ENCODE assay signal across 1 cellular context in the genomic region with DNA sequence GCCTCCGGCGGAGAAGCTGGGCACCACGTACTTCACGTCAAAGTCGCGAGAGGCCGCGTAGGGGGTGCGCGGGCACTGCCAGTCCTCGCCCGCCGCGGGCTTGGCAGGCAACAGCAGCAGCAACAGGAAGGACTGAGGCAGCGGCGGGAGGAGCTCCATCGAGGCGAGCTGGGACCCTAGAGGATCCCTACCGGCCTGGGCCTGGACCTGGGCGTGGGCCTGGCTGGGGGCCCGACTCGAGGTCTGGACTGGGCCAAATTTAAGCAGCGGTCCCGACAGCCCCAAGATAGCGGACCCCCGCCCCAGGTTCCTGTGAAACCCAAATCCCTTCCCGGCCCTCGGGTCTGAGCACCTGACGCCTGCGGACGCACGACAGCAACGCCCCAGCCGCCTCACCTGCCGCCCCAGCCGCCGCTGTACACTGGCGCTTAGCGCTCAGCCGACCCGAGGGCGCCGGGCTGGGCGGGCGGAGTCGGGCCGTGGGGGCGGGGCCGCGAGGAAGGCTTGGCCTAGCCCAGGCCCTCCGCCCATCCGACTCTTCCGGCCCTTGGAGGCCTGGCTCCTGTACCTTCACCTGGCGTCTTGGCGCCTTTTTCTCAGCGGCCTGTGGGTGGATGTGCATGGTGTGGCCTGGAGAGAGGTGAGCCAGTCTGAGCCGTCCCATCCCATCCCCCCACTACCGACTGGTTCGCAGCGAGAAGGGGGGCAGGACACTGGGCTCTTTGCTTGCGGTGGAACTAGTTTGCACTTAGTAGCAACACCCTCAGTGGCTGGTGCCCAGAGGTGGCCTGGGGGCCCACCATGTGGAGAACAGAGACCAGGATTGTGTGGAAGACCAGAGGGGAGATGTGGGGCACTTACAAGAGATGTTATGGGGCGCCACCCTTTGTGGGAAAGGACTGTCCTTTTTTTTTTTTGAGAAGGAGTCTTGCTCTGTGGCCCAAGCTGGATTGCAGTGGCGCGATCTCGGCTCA.
TF ChIP-seq lines count a peak whose summit lies in the region.

A gene (minus strand): TSS at position 423 of the 974 bp plus-strand sequence. CDS start 264 bp downstream, at position 159.

TF ChIP-seq in K562, 482 proteins besides CTCF, POLR2A, EP300 and RAD21 (continued from another document and continues in another):
- TF ChIP-seq, protein P1, sequence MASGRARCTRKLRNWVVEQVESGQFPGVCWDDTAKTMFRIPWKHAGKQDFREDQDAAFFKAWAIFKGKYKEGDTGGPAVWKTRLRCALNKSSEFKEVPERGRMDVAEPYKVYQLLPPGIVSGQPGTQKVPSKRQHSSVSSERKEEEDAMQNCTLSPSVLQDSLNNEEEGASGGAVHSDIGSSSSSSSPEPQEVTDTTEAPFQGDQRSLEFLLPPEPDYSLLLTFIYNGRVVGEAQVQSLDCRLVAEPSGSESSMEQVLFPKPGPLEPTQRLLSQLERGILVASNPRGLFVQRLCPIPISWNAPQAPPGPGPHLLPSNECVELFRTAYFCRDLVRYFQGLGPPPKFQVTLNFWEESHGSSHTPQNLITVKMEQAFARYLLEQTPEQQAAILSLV (tag; IDR thresholded peaks at IDR 0.05) = no peak
- peak; percentile 72; the same call in 1 of the 2 replicates for TF ChIP-seq KAT7 (CRISPR knock-in tag; IDR thresholded peaks at IDR 0.05; ENCODE audit: borderline replicate concordance)
- no peak for TF ChIP-seq ELF4 (CRISPR knock-in tag; IDR thresholded peaks at IDR 0.05)
- TF ChIP-seq, protein P2, sequence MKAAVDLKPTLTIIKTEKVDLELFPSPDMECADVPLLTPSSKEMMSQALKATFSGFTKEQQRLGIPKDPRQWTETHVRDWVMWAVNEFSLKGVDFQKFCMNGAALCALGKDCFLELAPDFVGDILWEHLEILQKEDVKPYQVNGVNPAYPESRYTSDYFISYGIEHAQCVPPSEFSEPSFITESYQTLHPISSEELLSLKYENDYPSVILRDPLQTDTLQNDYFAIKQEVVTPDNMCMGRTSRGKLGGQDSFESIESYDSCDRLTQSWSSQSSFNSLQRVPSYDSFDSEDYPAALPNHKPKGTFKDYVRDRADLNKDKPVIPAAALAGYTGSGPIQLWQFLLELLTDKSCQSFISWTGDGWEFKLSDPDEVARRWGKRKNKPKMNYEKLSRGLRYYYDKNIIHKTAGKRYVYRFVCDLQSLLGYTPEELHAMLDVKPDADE (conservative IDR thresholded peaks at IDR 0.05; ENCODE audit: control insufficient read depth, low read depth, low read length) = no peak
- no peak for TF ChIP-seq PRPF4 (IDR thresholded peaks at IDR 0.05; ENCODE audit: insufficient read depth, low read depth, low read length, poor library complexity, severe bottlenecking)
- peak; percentile 37 for TF ChIP-seq MYC (IDR thresholded peaks at IDR 0.05; ENCODE audit: low read depth, low read length)
- TF ChIP-seq MYC (CRISPR knock-in tag; IDR thresholded peaks at IDR 0.05; ENCODE audit: borderline replicate concordance, low read depth) = no peak
- TF ChIP-seq, protein P3, sequence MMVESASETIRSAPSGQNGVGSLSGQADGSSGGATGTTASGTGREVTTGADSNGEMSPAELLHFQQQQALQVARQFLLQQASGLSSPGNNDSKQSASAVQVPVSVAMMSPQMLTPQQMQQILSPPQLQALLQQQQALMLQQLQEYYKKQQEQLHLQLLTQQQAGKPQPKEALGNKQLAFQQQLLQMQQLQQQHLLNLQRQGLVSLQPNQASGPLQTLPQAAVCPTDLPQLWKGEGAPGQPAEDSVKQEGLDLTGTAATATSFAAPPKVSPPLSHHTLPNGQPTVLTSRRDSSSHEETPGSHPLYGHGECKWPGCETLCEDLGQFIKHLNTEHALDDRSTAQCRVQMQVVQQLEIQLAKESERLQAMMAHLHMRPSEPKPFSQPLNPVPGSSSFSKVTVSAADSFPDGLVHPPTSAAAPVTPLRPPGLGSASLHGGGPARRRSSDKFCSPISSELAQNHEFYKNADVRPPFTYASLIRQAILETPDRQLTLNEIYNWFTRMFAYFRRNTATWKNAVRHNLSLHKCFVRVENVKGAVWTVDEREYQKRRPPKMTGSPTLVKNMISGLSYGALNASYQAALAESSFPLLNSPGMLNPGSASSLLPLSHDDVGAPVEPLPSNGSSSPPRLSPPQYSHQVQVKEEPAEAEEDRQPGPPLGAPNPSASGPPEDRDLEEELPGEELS (CRISPR knock-in tag; IDR thresholded peaks at IDR 0.05; ENCODE audit: borderline replicate concordance) = no peak
- TF ChIP-seq, protein P4, sequence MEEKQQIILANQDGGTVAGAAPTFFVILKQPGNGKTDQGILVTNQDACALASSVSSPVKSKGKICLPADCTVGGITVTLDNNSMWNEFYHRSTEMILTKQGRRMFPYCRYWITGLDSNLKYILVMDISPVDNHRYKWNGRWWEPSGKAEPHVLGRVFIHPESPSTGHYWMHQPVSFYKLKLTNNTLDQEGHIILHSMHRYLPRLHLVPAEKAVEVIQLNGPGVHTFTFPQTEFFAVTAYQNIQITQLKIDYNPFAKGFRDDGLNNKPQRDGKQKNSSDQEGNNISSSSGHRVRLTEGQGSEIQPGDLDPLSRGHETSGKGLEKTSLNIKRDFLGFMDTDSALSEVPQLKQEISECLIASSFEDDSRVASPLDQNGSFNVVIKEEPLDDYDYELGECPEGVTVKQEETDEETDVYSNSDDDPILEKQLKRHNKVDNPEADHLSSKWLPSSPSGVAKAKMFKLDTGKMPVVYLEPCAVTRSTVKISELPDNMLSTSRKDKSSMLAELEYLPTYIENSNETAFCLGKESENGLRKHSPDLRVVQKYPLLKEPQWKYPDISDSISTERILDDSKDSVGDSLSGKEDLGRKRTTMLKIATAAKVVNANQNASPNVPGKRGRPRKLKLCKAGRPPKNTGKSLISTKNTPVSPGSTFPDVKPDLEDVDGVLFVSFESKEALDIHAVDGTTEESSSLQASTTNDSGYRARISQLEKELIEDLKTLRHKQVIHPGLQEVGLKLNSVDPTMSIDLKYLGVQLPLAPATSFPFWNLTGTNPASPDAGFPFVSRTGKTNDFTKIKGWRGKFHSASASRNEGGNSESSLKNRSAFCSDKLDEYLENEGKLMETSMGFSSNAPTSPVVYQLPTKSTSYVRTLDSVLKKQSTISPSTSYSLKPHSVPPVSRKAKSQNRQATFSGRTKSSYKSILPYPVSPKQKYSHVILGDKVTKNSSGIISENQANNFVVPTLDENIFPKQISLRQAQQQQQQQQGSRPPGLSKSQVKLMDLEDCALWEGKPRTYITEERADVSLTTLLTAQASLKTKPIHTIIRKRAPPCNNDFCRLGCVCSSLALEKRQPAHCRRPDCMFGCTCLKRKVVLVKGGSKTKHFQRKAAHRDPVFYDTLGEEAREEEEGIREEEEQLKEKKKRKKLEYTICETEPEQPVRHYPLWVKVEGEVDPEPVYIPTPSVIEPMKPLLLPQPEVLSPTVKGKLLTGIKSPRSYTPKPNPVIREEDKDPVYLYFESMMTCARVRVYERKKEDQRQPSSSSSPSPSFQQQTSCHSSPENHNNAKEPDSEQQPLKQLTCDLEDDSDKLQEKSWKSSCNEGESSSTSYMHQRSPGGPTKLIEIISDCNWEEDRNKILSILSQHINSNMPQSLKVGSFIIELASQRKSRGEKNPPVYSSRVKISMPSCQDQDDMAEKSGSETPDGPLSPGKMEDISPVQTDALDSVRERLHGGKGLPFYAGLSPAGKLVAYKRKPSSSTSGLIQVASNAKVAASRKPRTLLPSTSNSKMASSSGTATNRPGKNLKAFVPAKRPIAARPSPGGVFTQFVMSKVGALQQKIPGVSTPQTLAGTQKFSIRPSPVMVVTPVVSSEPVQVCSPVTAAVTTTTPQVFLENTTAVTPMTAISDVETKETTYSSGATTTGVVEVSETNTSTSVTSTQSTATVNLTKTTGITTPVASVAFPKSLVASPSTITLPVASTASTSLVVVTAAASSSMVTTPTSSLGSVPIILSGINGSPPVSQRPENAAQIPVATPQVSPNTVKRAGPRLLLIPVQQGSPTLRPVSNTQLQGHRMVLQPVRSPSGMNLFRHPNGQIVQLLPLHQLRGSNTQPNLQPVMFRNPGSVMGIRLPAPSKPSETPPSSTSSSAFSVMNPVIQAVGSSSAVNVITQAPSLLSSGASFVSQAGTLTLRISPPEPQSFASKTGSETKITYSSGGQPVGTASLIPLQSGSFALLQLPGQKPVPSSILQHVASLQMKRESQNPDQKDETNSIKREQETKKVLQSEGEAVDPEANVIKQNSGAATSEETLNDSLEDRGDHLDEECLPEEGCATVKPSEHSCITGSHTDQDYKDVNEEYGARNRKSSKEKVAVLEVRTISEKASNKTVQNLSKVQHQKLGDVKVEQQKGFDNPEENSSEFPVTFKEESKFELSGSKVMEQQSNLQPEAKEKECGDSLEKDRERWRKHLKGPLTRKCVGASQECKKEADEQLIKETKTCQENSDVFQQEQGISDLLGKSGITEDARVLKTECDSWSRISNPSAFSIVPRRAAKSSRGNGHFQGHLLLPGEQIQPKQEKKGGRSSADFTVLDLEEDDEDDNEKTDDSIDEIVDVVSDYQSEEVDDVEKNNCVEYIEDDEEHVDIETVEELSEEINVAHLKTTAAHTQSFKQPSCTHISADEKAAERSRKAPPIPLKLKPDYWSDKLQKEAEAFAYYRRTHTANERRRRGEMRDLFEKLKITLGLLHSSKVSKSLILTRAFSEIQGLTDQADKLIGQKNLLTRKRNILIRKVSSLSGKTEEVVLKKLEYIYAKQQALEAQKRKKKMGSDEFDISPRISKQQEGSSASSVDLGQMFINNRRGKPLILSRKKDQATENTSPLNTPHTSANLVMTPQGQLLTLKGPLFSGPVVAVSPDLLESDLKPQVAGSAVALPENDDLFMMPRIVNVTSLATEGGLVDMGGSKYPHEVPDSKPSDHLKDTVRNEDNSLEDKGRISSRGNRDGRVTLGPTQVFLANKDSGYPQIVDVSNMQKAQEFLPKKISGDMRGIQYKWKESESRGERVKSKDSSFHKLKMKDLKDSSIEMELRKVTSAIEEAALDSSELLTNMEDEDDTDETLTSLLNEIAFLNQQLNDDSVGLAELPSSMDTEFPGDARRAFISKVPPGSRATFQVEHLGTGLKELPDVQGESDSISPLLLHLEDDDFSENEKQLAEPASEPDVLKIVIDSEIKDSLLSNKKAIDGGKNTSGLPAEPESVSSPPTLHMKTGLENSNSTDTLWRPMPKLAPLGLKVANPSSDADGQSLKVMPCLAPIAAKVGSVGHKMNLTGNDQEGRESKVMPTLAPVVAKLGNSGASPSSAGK (IDR thresholded peaks at IDR 0.05) = peak; percentile 63
- no peak for TF ChIP-seq ZNF668 (CRISPR knock-in tag; IDR thresholded peaks at IDR 0.05)
- peak; percentile 29; the same call in 1 of the 2 replicates for TF ChIP-seq CREB1 (IDR thresholded peaks at IDR 0.05)
- TF ChIP-seq CREB1 (CRISPR knock-in tag; IDR thresholded peaks at IDR 0.05) = no peak; the same call in 1 of the 2 replicates
- TF ChIP-seq E2F3 (CRISPR knock-in tag; IDR thresholded peaks at IDR 0.05) = 0 out of 2 replicates have a peak, but pooled peaks have one; percentile 10
- 0 out of 2 replicates have a peak, but pooled peaks have one; percentile 3 for TF ChIP-seq CREM (IDR thresholded peaks at IDR 0.05; ENCODE audit: low read depth)
- TF ChIP-seq, protein P5, sequence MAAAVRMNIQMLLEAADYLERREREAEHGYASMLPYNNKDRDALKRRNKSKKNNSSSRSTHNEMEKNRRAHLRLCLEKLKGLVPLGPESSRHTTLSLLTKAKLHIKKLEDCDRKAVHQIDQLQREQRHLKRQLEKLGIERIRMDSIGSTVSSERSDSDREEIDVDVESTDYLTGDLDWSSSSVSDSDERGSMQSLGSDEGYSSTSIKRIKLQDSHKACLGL (CRISPR knock-in tag; IDR thresholded peaks at IDR 0.05; ENCODE audit: borderline replicate concordance, poor library complexity, severe bottlenecking) = no peak
- TF ChIP-seq, protein P6, sequence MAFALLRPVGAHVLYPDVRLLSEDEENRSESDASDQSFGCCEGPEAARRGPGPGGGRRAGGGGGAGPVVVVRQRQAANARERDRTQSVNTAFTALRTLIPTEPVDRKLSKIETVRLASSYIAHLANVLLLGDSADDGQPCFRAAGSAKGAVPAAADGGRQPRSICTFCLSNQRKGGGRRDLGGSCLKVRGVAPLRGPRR (CRISPR knock-in tag; IDR thresholded peaks at IDR 0.05) = no peak
- TF ChIP-seq, protein P7, sequence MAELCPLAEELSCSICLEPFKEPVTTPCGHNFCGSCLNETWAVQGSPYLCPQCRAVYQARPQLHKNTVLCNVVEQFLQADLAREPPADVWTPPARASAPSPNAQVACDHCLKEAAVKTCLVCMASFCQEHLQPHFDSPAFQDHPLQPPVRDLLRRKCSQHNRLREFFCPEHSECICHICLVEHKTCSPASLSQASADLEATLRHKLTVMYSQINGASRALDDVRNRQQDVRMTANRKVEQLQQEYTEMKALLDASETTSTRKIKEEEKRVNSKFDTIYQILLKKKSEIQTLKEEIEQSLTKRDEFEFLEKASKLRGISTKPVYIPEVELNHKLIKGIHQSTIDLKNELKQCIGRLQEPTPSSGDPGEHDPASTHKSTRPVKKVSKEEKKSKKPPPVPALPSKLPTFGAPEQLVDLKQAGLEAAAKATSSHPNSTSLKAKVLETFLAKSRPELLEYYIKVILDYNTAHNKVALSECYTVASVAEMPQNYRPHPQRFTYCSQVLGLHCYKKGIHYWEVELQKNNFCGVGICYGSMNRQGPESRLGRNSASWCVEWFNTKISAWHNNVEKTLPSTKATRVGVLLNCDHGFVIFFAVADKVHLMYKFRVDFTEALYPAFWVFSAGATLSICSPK (IDR thresholded peaks at IDR 0.05; ENCODE audit: borderline replicate concordance) = no peak
- TF ChIP-seq KDM4B (IDR thresholded peaks at IDR 0.05; ENCODE audit: borderline replicate concordance in 2 of 2, low read depth in 1 of 2) = 0 out of 4 replicates have a peak, but pooled peaks of 1 of the 2 experiments have one; percentile 40
- peak; percentile 73 for TF ChIP-seq TBP (optimal IDR thresholded peaks at IDR 0.05; ENCODE audit: low read depth, low read length)
- peak; percentile 23; the same call in 1 of the 2 replicates for TF ChIP-seq CHD2 (IDR thresholded peaks at IDR 0.05; ENCODE audit: low read depth, low read length)
- TF ChIP-seq ZNF408 (CRISPR knock-in tag; IDR thresholded peaks at IDR 0.05; ENCODE audit: low read depth) = no peak
- no peak for TF ChIP-seq ZNF165 (CRISPR knock-in tag; IDR thresholded peaks at IDR 0.05; ENCODE audit: borderline replicate concordance)
- no peak for TF ChIP-seq SETDB1 (IDR thresholded peaks at IDR 0.05; ENCODE audit: low read length)
- peak; percentile 87 for TF ChIP-seq RBFOX2 (IDR thresholded peaks at IDR 0.05; ENCODE audit: low read depth, low read length)
- no peak for TF ChIP-seq ZBED1 (IDR thresholded peaks at IDR 0.05)
- no peak for TF ChIP-seq SRSF9 (IDR thresholded peaks at IDR 0.05; ENCODE audit: borderline replicate concordance, low read depth, low read length)
- TF ChIP-seq NCOA6 (IDR thresholded peaks at IDR 0.05) = no peak
- 0 out of 2 replicates have a peak, but pooled peaks have one; percentile 28 for TF ChIP-seq DMBX1 (CRISPR knock-in tag; IDR thresholded peaks at IDR 0.05; ENCODE audit: borderline replicate concordance)
- TF ChIP-seq POLR2B (IDR thresholded peaks at IDR 0.05; ENCODE audit: low read depth, partially characterized antibody) = peak; percentile 33
- no peak for TF ChIP-seq ZNF79 (CRISPR knock-in tag; IDR thresholded peaks at IDR 0.05; ENCODE audit: low read depth)
- TF ChIP-seq SMARCE1 (IDR thresholded peaks at IDR 0.05) = 0 out of 2 replicates have a peak, but pooled peaks have one; percentile 15
- no peak for TF ChIP-seq NEUROD1 (IDR thresholded peaks at IDR 0.05; ENCODE audit: borderline replicate concordance, low read depth, low read length, partially characterized antibody)
- no peak for TF ChIP-seq SPI1 (IDR thresholded peaks at IDR 0.05; ENCODE audit: borderline replicate concordance, low read depth, low read length)
